Comparison of ENCODE assay signal across 1 cellular context in the genomic region with DNA sequence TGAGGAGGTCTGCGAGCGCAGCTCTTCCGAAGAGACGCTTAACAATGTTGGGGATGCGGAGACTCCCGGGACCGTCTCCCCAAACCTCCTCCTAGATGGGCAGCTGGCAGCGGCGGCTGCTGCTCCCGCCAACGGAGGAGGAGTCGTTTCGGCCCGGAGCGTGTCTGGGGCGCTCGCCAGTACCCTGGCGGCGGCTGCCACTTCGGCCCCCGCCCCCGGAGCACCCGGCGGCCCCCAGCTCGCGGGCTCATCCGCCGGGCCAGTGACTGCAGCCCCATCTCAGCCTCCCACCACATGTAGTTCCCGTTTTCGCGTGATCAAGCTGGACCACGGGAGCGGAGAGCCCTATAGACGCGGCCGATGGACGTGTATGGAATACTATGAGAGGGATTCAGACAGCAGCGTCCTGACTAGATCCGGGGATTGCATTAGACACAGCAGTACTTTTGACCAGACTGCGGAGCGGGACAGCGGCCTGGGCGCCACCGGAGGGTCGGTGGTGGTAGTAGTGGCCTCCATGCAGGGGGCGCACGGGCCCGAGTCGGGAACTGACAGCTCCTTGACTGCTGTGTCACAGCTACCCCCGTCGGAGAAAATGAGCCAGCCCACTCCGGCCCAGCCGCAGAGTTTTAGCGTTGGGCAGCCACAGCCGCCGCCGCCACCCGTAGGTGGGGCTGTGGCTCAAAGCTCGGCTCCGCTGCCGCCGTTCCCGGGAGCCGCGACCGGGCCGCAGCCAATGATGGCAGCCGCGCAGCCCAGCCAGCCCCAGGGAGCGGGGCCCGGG.
TF ChIP-seq lines count a peak whose summit lies in the region.

No MANE protein-coding gene starts in this region.

TF ChIP-seq in K562, 482 proteins besides CTCF, POLR2A, EP300 and RAD21 (continued from another document):
- TF ChIP-seq, protein P1, sequence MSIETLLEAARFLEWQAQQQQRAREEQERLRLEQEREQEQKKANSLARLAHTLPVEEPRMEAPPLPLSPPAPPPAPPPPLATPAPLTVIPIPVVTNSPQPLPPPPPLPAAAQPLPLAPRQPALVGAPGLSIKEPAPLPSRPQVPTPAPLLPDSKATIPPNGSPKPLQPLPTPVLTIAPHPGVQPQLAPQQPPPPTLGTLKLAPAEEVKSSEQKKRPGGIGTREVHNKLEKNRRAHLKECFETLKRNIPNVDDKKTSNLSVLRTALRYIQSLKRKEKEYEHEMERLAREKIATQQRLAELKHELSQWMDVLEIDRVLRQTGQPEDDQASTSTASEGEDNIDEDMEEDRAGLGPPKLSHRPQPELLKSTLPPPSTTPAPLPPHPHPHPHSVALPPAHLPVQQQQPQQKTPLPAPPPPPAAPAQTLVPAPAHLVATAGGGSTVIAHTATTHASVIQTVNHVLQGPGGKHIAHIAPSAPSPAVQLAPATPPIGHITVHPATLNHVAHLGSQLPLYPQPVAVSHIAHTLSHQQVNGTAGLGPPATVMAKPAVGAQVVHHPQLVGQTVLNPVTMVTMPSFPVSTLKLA (conservative IDR thresholded peaks at IDR 0.05), result peak; percentile 56 to 76
- no peak for TF ChIP-seq NR2C2 (CRISPR knock-in tag; IDR thresholded peaks at IDR 0.05)
- TF ChIP-seq NR2C2 (tag; IDR thresholded peaks at IDR 0.05), result no peak
- 0 out of 2 replicates have a peak, but pooled peaks have one; percentile 7 for TF ChIP-seq TEAD4 (IDR thresholded peaks at IDR 0.05; ENCODE audit: low read length)
- no peak for TF ChIP-seq TEAD4 (CRISPR knock-in tag; IDR thresholded peaks at IDR 0.05; ENCODE audit: borderline replicate concordance)
- TF ChIP-seq ZFX (CRISPR knock-in tag; IDR thresholded peaks at IDR 0.05), result peak; percentile 78
- TF ChIP-seq CREB1 (IDR thresholded peaks at IDR 0.05), result peak; percentile 31; the same call in 1 of the 2 replicates
- TF ChIP-seq CREB1 (CRISPR knock-in tag; IDR thresholded peaks at IDR 0.05), result peak; percentile 71; the same call in 1 of the 2 replicates
- TF ChIP-seq, protein P2, sequence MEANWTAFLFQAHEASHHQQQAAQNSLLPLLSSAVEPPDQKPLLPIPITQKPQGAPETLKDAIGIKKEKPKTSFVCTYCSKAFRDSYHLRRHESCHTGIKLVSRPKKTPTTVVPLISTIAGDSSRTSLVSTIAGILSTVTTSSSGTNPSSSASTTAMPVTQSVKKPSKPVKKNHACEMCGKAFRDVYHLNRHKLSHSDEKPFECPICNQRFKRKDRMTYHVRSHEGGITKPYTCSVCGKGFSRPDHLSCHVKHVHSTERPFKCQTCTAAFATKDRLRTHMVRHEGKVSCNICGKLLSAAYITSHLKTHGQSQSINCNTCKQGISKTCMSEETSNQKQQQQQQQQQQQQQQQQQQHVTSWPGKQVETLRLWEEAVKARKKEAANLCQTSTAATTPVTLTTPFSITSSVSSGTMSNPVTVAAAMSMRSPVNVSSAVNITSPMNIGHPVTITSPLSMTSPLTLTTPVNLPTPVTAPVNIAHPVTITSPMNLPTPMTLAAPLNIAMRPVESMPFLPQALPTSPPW (CRISPR knock-in tag; IDR thresholded peaks at IDR 0.05), result peak; percentile 21; the same call in 1 of the 2 replicates
- TF ChIP-seq TAL1 (IDR thresholded peaks at IDR 0.05), result no peak
- 0 out of 2 replicates have a peak, but pooled peaks have one; percentile 74 for TF ChIP-seq KAT7 (CRISPR knock-in tag; IDR thresholded peaks at IDR 0.05; ENCODE audit: borderline replicate concordance)
- no peak for TF ChIP-seq NR3C1 (CRISPR knock-in tag; IDR thresholded peaks at IDR 0.05)
- TF ChIP-seq CBX5 (IDR thresholded peaks at IDR 0.05; ENCODE audit: borderline replicate concordance, low read depth), result no peak
- TF ChIP-seq JUND (IDR thresholded peaks at IDR 0.05; ENCODE audit: borderline replicate concordance, low read depth, low read length), result peak; percentile 64; the same call in 1 of the 2 replicates
- no peak for TF ChIP-seq JUND (tag; IDR thresholded peaks at IDR 0.05; ENCODE audit: borderline replicate concordance, low read depth, low read length)
- peak; percentile 94; the same call in 1 of the 2 replicates for TF ChIP-seq RBM34 (IDR thresholded peaks at IDR 0.05; ENCODE audit: borderline replicate concordance, insufficient read depth, low read length)
- TF ChIP-seq ZNF561 (CRISPR knock-in tag; conservative IDR thresholded peaks at IDR 0.05), result no peak
- 0 out of 2 replicates have a peak, but pooled peaks have one; percentile 9 for TF ChIP-seq ZNF263 (CRISPR knock-in tag; IDR thresholded peaks at IDR 0.05; ENCODE audit: borderline replicate concordance)
- peak; percentile 66; the same call in 1 of the 2 replicates for TF ChIP-seq MTA3 (IDR thresholded peaks at IDR 0.05; ENCODE audit: borderline replicate concordance)
- peak; percentile 82 for TF ChIP-seq NFE2 (IDR thresholded peaks at IDR 0.05; ENCODE audit: low read depth)
- TF ChIP-seq EP400 (IDR thresholded peaks at IDR 0.05), result peak; percentile 60
- TF ChIP-seq, protein P3, sequence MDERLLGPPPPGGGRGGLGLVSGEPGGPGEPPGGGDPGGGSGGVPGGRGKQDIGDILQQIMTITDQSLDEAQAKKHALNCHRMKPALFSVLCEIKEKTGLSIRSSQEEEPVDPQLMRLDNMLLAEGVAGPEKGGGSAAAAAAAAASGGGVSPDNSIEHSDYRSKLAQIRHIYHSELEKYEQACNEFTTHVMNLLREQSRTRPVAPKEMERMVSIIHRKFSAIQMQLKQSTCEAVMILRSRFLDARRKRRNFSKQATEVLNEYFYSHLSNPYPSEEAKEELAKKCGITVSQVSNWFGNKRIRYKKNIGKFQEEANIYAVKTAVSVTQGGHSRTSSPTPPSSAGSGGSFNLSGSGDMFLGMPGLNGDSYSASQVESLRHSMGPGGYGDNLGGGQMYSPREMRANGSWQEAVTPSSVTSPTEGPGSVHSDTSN (CRISPR knock-in tag; IDR thresholded peaks at IDR 0.05; ENCODE audit: low read depth), result no peak
- TF ChIP-seq, protein P3 (tag; conservative IDR thresholded peaks at IDR 0.05; ENCODE audit: low read depth), result peak; percentile 22; the same call in 1 of the 2 replicates
- peak; percentile 79 for TF ChIP-seq CCNT2 (IDR thresholded peaks at IDR 0.05; ENCODE audit: borderline replicate concordance, extremely low read depth, insufficient read length, low read depth, low read length)
- peak in 2 of 3 experiments; percentile 20 to 68 for TF ChIP-seq YY1 (IDR thresholded peaks at IDR 0.05; ENCODE audit: borderline replicate concordance in 1 of 3, control insufficient read depth in 1 of 3, extremely low read depth in 1 of 3, insufficient read depth in 3 of 3, insufficient read length in 1 of 3, insufficient replicate concordance in 2 of 3, low read depth in 1 of 3, low read length in 2 of 3)
- no peak for TF ChIP-seq ZNF124 (CRISPR knock-in tag; IDR thresholded peaks at IDR 0.05)
- 0 out of 2 replicates have a peak, but pooled peaks have one; percentile 45 for TF ChIP-seq SAFB (IDR thresholded peaks at IDR 0.05; ENCODE audit: borderline replicate concordance, low read depth, low read length)
TF ChIP-seq in K562: peak in this region for 88.
